In genomic region chr5:8843766-8844165, GRCh38 we compare ENCODE assay signal across 10 cellular contexts.
DNase-seq lines count a peak whose midpoint lies in the region; ATAC-seq and TF ChIP-seq lines count a peak whose summit lies in the region.
"Had no signal": no experiment of that assay in that cellular context is flagged by ENCODE, and none has a peak within 500 bp of the region (broad histone marks: within the 10 kb centered on the region; RNA-seq: fewer than 3 reads in every experiment).

No MANE protein-coding gene starts in this region.

- peak; percentile 56 for DNase-seq in COLO829 (ENCODE audit: low spot score)
- DNase-seq in NCI-H69 (lab: John Stamatoyannopoulos, UW) = peak; percentile 93
- DNase-seq in fibroblast of lung (ENCODE audit: low read depth in 2 of 2) = peak; percentile 84 to 89
- no peak for DNase-seq in NCI-H226
- no peak for DNase-seq in uterus
- DNase-seq: NCI-H1048 had no signal

- TF ChIP-seq CTCF in fibroblast of lung (conservative IDR thresholded peaks at IDR 0.05 in 1 of 2, IDR thresholded peaks at IDR 0.05 in 1 of 2; ENCODE audit: low read depth in 1 of 2, low read length in 2 of 2) = no peak
- TF ChIP-seq CTCF in uterus (IDR thresholded peaks at IDR 0.05) = no peak

- ATAC-seq in HG03469 (IDR thresholded peaks at IDR 0.05; ENCODE audit: unreplicated experiment) (no peak), GM19452 (IDR thresholded peaks at IDR 0.05; ENCODE audit: unreplicated experiment) (no peak)
- ATAC-seq: activated T-helper 17 cell treated with anti-CD3 and anti-CD28 coated beads, Interleukin-2, amount 50 U/mL, for 72 hours had no signal

- H3K4me2 ChIP-seq in fibroblast of lung (ENCODE audit: extremely low read depth, insufficient read depth, low read length) = peak overlapping the region; percentile 38

- H3K27ac ChIP-seq in fibroblast of lung (ENCODE audit: insufficient read depth, low read length) = peak overlapping the region; percentile 66
- H3K27ac ChIP-seq in uterus = no peak overlapping the region

- H2AFZ ChIP-seq in fibroblast of lung (ENCODE audit: low read length) = peak overlapping the region; percentile 70
- no peak overlapping the region for H2AFZ ChIP-seq in neuron (ENCODE audit: low read depth, low read length)

- intact Hi-C loops in uterus (cut with DNase I; ENCODE audit: low total_unique reads) = no loop called here

- H3K27me3 ChIP-seq in fibroblast of lung (ENCODE audit: control insufficient read depth, insufficient read depth, low read length) = no peaks in the 10 kb centered on the region
- no peaks in the 10 kb centered on the region for H3K27me3 ChIP-seq in neuron (ENCODE audit: insufficient read depth, low read length)
- H3K27me3 ChIP-seq in uterus = no peaks in the 10 kb centered on the region

- H3K9me3 ChIP-seq in fibroblast of lung (ENCODE audit: control insufficient read depth, insufficient read depth, low read depth, low read length) (no peaks in the 10 kb centered on the region), neuron (ENCODE audit: low read length) (no peaks in the 10 kb centered on the region), uterus (no peaks in the 10 kb centered on the region)

- peak overlapping the region; percentile 34 for H3K9ac ChIP-seq in fibroblast of lung (ENCODE audit: insufficient read depth, low read length)

- H4K20me1 ChIP-seq in fibroblast of lung (ENCODE audit: control insufficient read depth, extremely low read depth, insufficient read depth, low read length) = no peaks in the 10 kb centered on the region

- H3K4me3 ChIP-seq in fibroblast of lung (replicated peaks in 1 of 4; ENCODE audit: control extremely low read depth in 1 of 4, insufficient read depth in 1 of 4, low read depth in 3 of 4, low read length in 4 of 4) (no peak overlapping the region), neuron (ENCODE audit: low read length) (peak overlapping the region; percentile 5), uterus (no peak overlapping the region)

- H3K4me1 ChIP-seq in fibroblast of lung (ENCODE audit: control insufficient read depth, extremely low read depth, insufficient read depth, low read length) (peaks cover 28% of the 10 kb centered on the region), neuron (ENCODE audit: insufficient read depth, low read length) (peaks cover 14% of the 10 kb centered on the region), uterus (no peaks in the 10 kb centered on the region)

- H3K36me3 ChIP-seq in fibroblast of lung (ENCODE audit: control insufficient read depth, insufficient read depth, low read length) (no peaks in the 10 kb centered on the region), neuron (ENCODE audit: insufficient read depth, low read length) (no peaks in the 10 kb centered on the region), uterus (no peaks in the 10 kb centered on the region)

- no peak for TF ChIP-seq POLR2A in uterus (IDR thresholded peaks at IDR 0.05)

- H3K79me2 ChIP-seq in fibroblast of lung (ENCODE audit: control insufficient read depth, insufficient read depth, low read length) = no peaks in the 10 kb centered on the region

Comparison
In these comparisons a context has a peak if more than half of its experiments do, and no peak if none do; other contexts are left out.
1. DNase-seq: peak in COLO829 (single experiment), NCI-H69 (single experiment) and fibroblast of lung (2 of 2); none in NCI-H226 (single experiment) and uterus (0 of 2).